Comparison of ENCODE assay signal across 1 cellular context in genomic region chr14:100261621-100262020, GRCh38.
TF ChIP-seq lines count a peak whose summit lies in the region.

No MANE protein-coding gene starts in this region.

TF ChIP-seq in HepG2, 621 proteins besides CTCF, POLR2A, EP300 and RAD21 (continued from another document):
- TF ChIP-seq ATF2 (CRISPR knock-in tag; IDR thresholded peaks at IDR 0.05) (no peak), SRSF1 (optimal IDR thresholded peaks at IDR 0.05; ENCODE audit: low read depth, low read length) (no peak)
